ENCODE assay signal across 8 cellular contexts in the genomic region with DNA sequence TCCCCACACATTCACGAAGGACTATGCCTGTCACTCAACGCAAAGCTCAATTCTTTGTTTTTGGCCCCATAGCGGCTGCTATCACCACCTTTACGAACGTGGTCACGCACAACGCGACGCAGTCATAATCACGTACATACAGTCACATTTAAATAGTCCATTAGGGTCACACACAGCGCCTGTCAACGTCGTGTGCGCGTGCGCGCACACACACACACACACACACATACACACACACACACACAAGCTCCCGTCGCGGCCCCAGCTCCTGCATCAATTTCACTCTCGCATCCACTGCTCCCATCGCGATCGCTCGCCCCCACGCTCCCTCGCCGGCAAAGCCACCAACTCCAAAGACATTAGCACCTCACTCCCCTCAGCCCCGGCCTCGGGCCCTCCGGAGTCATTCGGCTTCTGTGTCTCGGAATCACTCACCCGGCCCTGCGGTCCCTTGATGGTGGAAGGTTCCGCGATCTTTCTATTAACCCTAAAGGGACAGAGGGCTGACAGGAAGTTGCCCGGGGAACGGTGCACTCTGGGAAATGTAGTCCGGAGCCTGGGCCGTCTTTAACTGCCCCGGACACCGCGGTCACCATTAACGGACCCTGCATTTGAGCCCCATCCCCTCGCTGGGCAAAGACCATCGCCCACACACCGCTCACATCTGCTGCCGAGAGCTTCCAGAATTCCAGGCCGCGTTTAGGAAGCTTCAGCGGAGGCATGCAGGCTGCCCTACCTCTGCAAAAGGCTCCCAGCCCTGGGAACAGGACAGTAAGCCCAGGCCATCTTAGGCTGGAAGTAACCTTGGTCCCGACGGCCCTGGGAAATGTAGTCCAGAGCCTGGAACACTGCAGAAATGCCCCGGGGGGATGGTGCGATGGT. TPM values are rescaled to one million over a fixed set of nuclear protein-coding genes. Genes with fewer than 3 reads are reported as not detected.
A peak's percentile ranks its signal among the peaks of the same experiment; 100 is the strongest.
DNase-seq lines count a peak whose midpoint lies in the region; TF ChIP-seq lines count a peak whose summit lies in the region.

Gene ZNF790 (minus strand): TSS at position 486 of the 882 bp plus-strand sequence. CDS start 12,768 bp downstream, outside the sequence.

- H3K14ac ChIP-seq in trophoblast cell (ENCODE audit: low read length), result peak within 1 kb of the TSS; percentile 81

- H3K4me1 ChIP-seq in MM.1S (ENCODE audit: low read length) (no peaks in the 10 kb centered on the region), adipocyte (ENCODE audit: control insufficient read depth, insufficient read depth, low read length) (peaks cover 13% of the 10 kb centered on the region), trophoblast cell (ENCODE audit: control insufficient read depth in 1 of 2, insufficient read depth in 2 of 2, low read length in 2 of 2) (peaks cover 3 to 4% of the 10 kb centered on the region in 2 experiments), tibial nerve (peaks cover 0 to 22% (median 2%) of the 10 kb centered on the region in 4 donors)

- H3K9ac ChIP-seq in MM.1S (ENCODE audit: low read length) (no peak within 1 kb of the TSS), SU-DHL-6 (ENCODE audit: low read length) (peak within 1 kb of the TSS; percentile 64), adipocyte (ENCODE audit: low read length) (peak within 1 kb of the TSS; percentile 95), trophoblast cell (ENCODE audit: low read length) (peak within 1 kb of the TSS; percentile 94)

- DNase-seq in ELF-1 (ENCODE audit: low read depth, low spot score) (peak; percentile 95), GOT3 (lab: John Stamatoyannopoulos, UW) (peak; percentile 24), MM.1S (peak; percentile 8), adipocyte (ENCODE audit: low read depth) (peak; percentile 94), cardiac septum (ENCODE audit: low spot score) (peak; percentile 92), trophoblast cell (peak; percentile 86 to 94), tibial nerve (ENCODE audit: low spot score in 2 of 2) (peak; percentile 60 to 86)

- H3K79me2 ChIP-seq in MM.1S (ENCODE audit: low read length) (no peaks in the 10 kb centered on the region), SU-DHL-6 (ENCODE audit: insufficient read depth, low read length) (no peaks in the 10 kb centered on the region; the same call in 1 of the 2 replicates), trophoblast cell (ENCODE audit: control insufficient read depth, insufficient read depth, low read length, poor library complexity) (peaks cover 3% of the 10 kb centered on the region)

- H2AK5ac ChIP-seq in trophoblast cell (ENCODE audit: low read length), result no peak within 1 kb of the TSS

- intact Hi-C loops in cardiac septum (cut with DNase I), result loop anchor here (1.0 to 5.0 kb wide), 3 partner anchors 12 to 266 kb away; partner anchors contain the start of genes ZNF345, ZNF529 and ZNF850

- no peaks in the 10 kb centered on the region for H3K36me3 ChIP-seq in MM.1S (replicated peaks; ENCODE audit: insufficient read depth, low read length)
- H3K36me3 ChIP-seq in SU-DHL-6 (ENCODE audit: low read length), result peaks cover 15% of the 10 kb centered on the region
- H3K36me3 ChIP-seq in adipocyte (ENCODE audit: control insufficient read depth, insufficient read depth, low read length, severe bottlenecking), result peaks cover 20% of the 10 kb centered on the region
- peaks cover 0 to 5% of the 10 kb centered on the region in 2 experiments for H3K36me3 ChIP-seq in trophoblast cell (ENCODE audit: control insufficient read depth in 1 of 2, insufficient read depth in 2 of 2, low read length in 2 of 2)
- H3K36me3 ChIP-seq in tibial nerve, result peaks cover 0 to 66% (median 0%) of the 10 kb centered on the region in 3 donors

- H3K27ac ChIP-seq in MM.1S (ENCODE audit: low read length), result no peak within 1 kb of the TSS
- H3K27ac ChIP-seq in SU-DHL-6 (ENCODE audit: low read depth, low read length), result peak within 1 kb of the TSS; percentile 58
- H3K27ac ChIP-seq in trophoblast cell (ENCODE audit: low read depth, low read length), result peak within 1 kb of the TSS; percentile 74
- H3K27ac ChIP-seq in tibial nerve, result peak within 1 kb of the TSS; percentile 47 to 90 (median 76)

- peaks cover 8% of the 10 kb centered on the region for H3K79me1 ChIP-seq in trophoblast cell (ENCODE audit: low read length)

- peak within 1 kb of the TSS; percentile 97 for H4K8ac ChIP-seq in trophoblast cell (ENCODE audit: low read depth, low read length)

- H3K4ac ChIP-seq in trophoblast cell (ENCODE audit: low read depth, low read length), result peak within 1 kb of the TSS; percentile 47

- TF ChIP-seq CTCF in MM.1S (IDR thresholded peaks at IDR 0.05; ENCODE audit: low read length) (no peak), SU-DHL-6 (IDR thresholded peaks at IDR 0.05; ENCODE audit: insufficient read depth, low read length, poor library complexity, severe bottlenecking) (no peak), tibial nerve (IDR thresholded peaks at IDR 0.05) (no peak)

- H3F3A ChIP-seq in MM.1S (ENCODE audit: insufficient read depth, low read length) (no peaks in the 10 kb centered on the region), SU-DHL-6 (ENCODE audit: insufficient read depth) (no peaks in the 10 kb centered on the region)

- H3K4me3 ChIP-seq in MM.1S (ENCODE audit: low read length), result 0 out of 2 replicates have a peak within 1 kb of the TSS, but pooled peaks have one; percentile 17
- H3K4me3 ChIP-seq in SU-DHL-6 (ENCODE audit: insufficient read depth, low read length, poor library complexity, severe bottlenecking), result peak within 1 kb of the TSS; percentile 73
- H3K4me3 ChIP-seq in adipocyte (ENCODE audit: low read length), result peak within 1 kb of the TSS; percentile 95
- H3K4me3 ChIP-seq in trophoblast cell (ENCODE audit: low read depth, low read length), result peak within 1 kb of the TSS; percentile 93
- H3K4me3 ChIP-seq in tibial nerve, result peak within 1 kb of the TSS; percentile 48 to 81 (median 62)

- H3K9me3 ChIP-seq in MM.1S (replicated peaks; ENCODE audit: insufficient read depth, low read length) (no peaks in the 10 kb centered on the region), SU-DHL-6 (ENCODE audit: insufficient read depth, low read length) (peaks cover 12% of the 10 kb centered on the region; the same call in 1 of the 2 replicates), adipocyte (ENCODE audit: control insufficient read depth, low read length) (peaks cover 25% of the 10 kb centered on the region), trophoblast cell (ENCODE audit: insufficient read depth, low read depth, low read length) (no peaks in the 10 kb centered on the region), tibial nerve (peaks cover 0 to 43% (median 18%) of the 10 kb centered on the region in 4 donors)

- peak within 1 kb of the TSS; percentile 57 for H2BK120ac ChIP-seq in trophoblast cell (ENCODE audit: insufficient read depth, low read length, poor library complexity)

- no peaks in the 10 kb centered on the region for H3K9me2 ChIP-seq in MM.1S (replicated peaks; ENCODE audit: insufficient read depth, low read length)
- no peaks in the 10 kb centered on the region for H3K9me2 ChIP-seq in SU-DHL-6 (replicated peaks; ENCODE audit: insufficient read depth, low read length)

- no peak within 1 kb of the TSS for H3K4me2 ChIP-seq in MM.1S (ENCODE audit: low read depth, low read length)
- H3K4me2 ChIP-seq in SU-DHL-6 (ENCODE audit: low read depth, low read length, poor library complexity, severe bottlenecking), result peak within 1 kb of the TSS; percentile 66
- H3K4me2 ChIP-seq in trophoblast cell (ENCODE audit: low read length), result peak within 1 kb of the TSS; percentile 74

- H2AFZ ChIP-seq in MM.1S (ENCODE audit: low read length) (no peak within 1 kb of the TSS), SU-DHL-6 (ENCODE audit: low read depth, low read length, severe bottlenecking) (peak within 1 kb of the TSS; percentile 86), trophoblast cell (ENCODE audit: insufficient read depth, low read length, poor library complexity) (peak within 1 kb of the TSS; percentile 83)

- H4K20me1 ChIP-seq in MM.1S (ENCODE audit: insufficient read depth, low read length) (no peaks in the 10 kb centered on the region), SU-DHL-6 (ENCODE audit: low read depth, low read length) (no peaks in the 10 kb centered on the region)

- peak; percentile 7 to 80 for TF ChIP-seq EP300 in tibial nerve (IDR thresholded peaks at IDR 0.05)

- H3K18ac ChIP-seq in trophoblast cell (ENCODE audit: low read length), result peak within 1 kb of the TSS; percentile 92

- WGBS in trophoblast cell (ENCODE audit: extremely low coverage, insufficient coverage, insufficient read length), result no CpG with 5 or more reads among the region's 56 CpGs
- 1% methylated on average over 28 to 54 of the region's 56 CpGs for WGBS in tibial nerve, 2 donors

- H4K12ac ChIP-seq in trophoblast cell (ENCODE audit: low read depth, low read length), result peak within 1 kb of the TSS; percentile 95

- no peak within 1 kb of the TSS for H3K23ac ChIP-seq in trophoblast cell (ENCODE audit: low read length)

- peak within 1 kb of the TSS; percentile 66 for H2BK5ac ChIP-seq in trophoblast cell (ENCODE audit: low read depth, low read length, poor library complexity)

- peak in 1 of 2 donors; percentile 27 for TF ChIP-seq POLR2A in tibial nerve (IDR thresholded peaks at IDR 0.05)

- H3K27me3 ChIP-seq in MM.1S (replicated peaks; ENCODE audit: insufficient read depth, low read length), result no peaks in the 10 kb centered on the region
- H3K27me3 ChIP-seq in SU-DHL-6 (ENCODE audit: low read length), result no peaks in the 10 kb centered on the region
- no peaks in the 10 kb centered on the region for H3K27me3 ChIP-seq in adipocyte (replicated peaks; ENCODE audit: control insufficient read depth, insufficient read depth, low read length)
- H3K27me3 ChIP-seq in trophoblast cell (ENCODE audit: insufficient read depth, low read length), result no peaks in the 10 kb centered on the region
- H3K27me3 ChIP-seq in tibial nerve, result no peaks in the 10 kb centered on the region

- H4K91ac ChIP-seq in trophoblast cell (ENCODE audit: low read depth, low read length), result peak within 1 kb of the TSS; percentile 86

- H2BK12ac ChIP-seq in trophoblast cell (ENCODE audit: low read length), result no peak within 1 kb of the TSS

RNA-seq across cellular contexts. Expression of gene ZNF790, which starts in this region (rescaled TPM):
- total RNA-seq in cardiac septum, result 7.8 TPM
- polyA plus RNA-seq in trophoblast cell (2013), result 3.7 and 4.5 TPM in 2 replicates
- 10 to 100 TPM in 1 of 4 donors, 1 to 10 TPM in 3; 4.5 to 12.6 (median 7.9) TPM for total RNA-seq in tibial nerve

Comparison
In these comparisons a context has a peak if more than half of its experiments do, and no peak if none do; other contexts are left out.
1. DNase-seq: peak in every context shown above with its lines; median percentile 95 in ELF-1; 94 in adipocyte; 92 in cardiac septum; 90 in trophoblast cell; 73 in tibial nerve; 24 in GOT3; 8 in MM.1S.
2. H3K4me3 ChIP-seq: peak in every context shown above with its lines; median percentile 95 in adipocyte; 93 in trophoblast cell; 73 in SU-DHL-6; 62 in tibial nerve; 17 in MM.1S.